ENCODE assay signal across 9 cellular contexts in genomic region chr12:80777587-80777986, GRCh38.
DNase-seq lines count a peak whose midpoint lies in the region; ATAC-seq and TF ChIP-seq lines count a peak whose summit lies in the region.
"Had no signal": no experiment of that assay in that cellular context is flagged by ENCODE, and none has a peak within 500 bp of the region (broad histone marks: within the 10 kb centered on the region; RNA-seq: fewer than 3 reads in every experiment).

No MANE protein-coding gene starts in this region.

- H3K27ac Mint-ChIP-seq in stimulated activated effector memory CD8-positive, alpha-beta T cell treated with anti-CD3 and anti-CD28 coated beads, Interleukin-12 subunit alpha, Interleukin-12 subunit beta, amount 100 ng/mL, for 72 hours: peak overlapping the region; percentile 1
- H3K27ac Mint-ChIP-seq: activated naive CD8-positive, alpha-beta T cell treated with anti-CD3 and anti-CD28 coated beads, Interleukin-2, amount 10 ng/mL, durations not matched to agents 7 days and 5 days had no signal

- H3K4me3 ChIP-seq in OCI-LY3 (ENCODE audit: low read length): peak overlapping the region; percentile 35; the same call in 1 of the 2 replicates
- no peak overlapping the region for H3K4me3 ChIP-seq in gastroesophageal sphincter

- no peak overlapping the region for H3K4me3 Mint-ChIP-seq in stimulated activated effector memory CD8-positive, alpha-beta T cell treated with anti-CD3 and anti-CD28 coated beads, Interleukin-12 subunit alpha, Interleukin-12 subunit beta, amount 100 ng/mL, for 72 hours
- H3K4me3 Mint-ChIP-seq: activated naive CD8-positive, alpha-beta T cell treated with anti-CD3 and anti-CD28 coated beads, Interleukin-2, amount 10 ng/mL, durations not matched to agents 7 days and 5 days had no signal

- H2AFZ ChIP-seq in OCI-LY3 (ENCODE audit: low read depth, low read length): peak overlapping the region; percentile 18; the same call in 1 of the 2 replicates

- H3K4me1 ChIP-seq in OCI-LY3 (ENCODE audit: low read length) (peaks cover 32% of the 10 kb centered on the region), gastroesophageal sphincter (peaks cover 0 to 17% (median 10%) of the 10 kb centered on the region in 3 donors)

- H3K4me2 ChIP-seq in OCI-LY3 (ENCODE audit: low read length): peak overlapping the region; percentile 58

- H3K27me3 ChIP-seq in OCI-LY3 (ENCODE audit: low read depth, low read length) (no peaks in the 10 kb centered on the region), gastroesophageal sphincter (no peaks in the 10 kb centered on the region)

- TF ChIP-seq POLR2A in gastroesophageal sphincter (IDR thresholded peaks at IDR 0.05): no peak

- H3K36me3 ChIP-seq in OCI-LY3 (replicated peaks; ENCODE audit: low read depth, low read length) (peaks cover 53% of the 10 kb centered on the region), gastroesophageal sphincter (no peaks in the 10 kb centered on the region)

- no peak for TF ChIP-seq EP300 in gastroesophageal sphincter (IDR thresholded peaks at IDR 0.05)

- no peaks in the 10 kb centered on the region for H3K4me1 Mint-ChIP-seq in stimulated activated effector memory CD8-positive, alpha-beta T cell treated with anti-CD3 and anti-CD28 coated beads, Interleukin-12 subunit alpha, Interleukin-12 subunit beta, amount 100 ng/mL, for 72 hours
- H3K4me1 Mint-ChIP-seq: activated naive CD8-positive, alpha-beta T cell treated with anti-CD3 and anti-CD28 coated beads, Interleukin-2, amount 10 ng/mL, durations not matched to agents 7 days and 5 days had no signal

- TF ChIP-seq CTCF in OCI-LY3 (IDR thresholded peaks at IDR 0.05; ENCODE audit: low read depth, low read length) (no peak), gastroesophageal sphincter (IDR thresholded peaks at IDR 0.05) (no peak)

- H3K36me3 Mint-ChIP-seq in stimulated activated effector memory CD8-positive, alpha-beta T cell treated with anti-CD3 and anti-CD28 coated beads, Interleukin-12 subunit alpha, Interleukin-12 subunit beta, amount 100 ng/mL, for 72 hours: no peaks in the 10 kb centered on the region
- H3K36me3 Mint-ChIP-seq: activated naive CD8-positive, alpha-beta T cell treated with anti-CD3 and anti-CD28 coated beads, Interleukin-2, amount 10 ng/mL, durations not matched to agents 7 days and 5 days had no signal

- H4K20me1 ChIP-seq in OCI-LY3 (ENCODE audit: insufficient read depth, low read length): no peaks in the 10 kb centered on the region

- H3K9ac ChIP-seq in OCI-LY3 (ENCODE audit: low read length): peak overlapping the region; percentile 54; the same call in 1 of the 2 replicates

- H3K9me3 Mint-ChIP-seq in stimulated activated effector memory CD8-positive, alpha-beta T cell treated with anti-CD3 and anti-CD28 coated beads, Interleukin-12 subunit alpha, Interleukin-12 subunit beta, amount 100 ng/mL, for 72 hours: peaks cover 17% of the 10 kb centered on the region

- no peaks in the 10 kb centered on the region for H3K79me2 ChIP-seq in OCI-LY3 (ENCODE audit: low read length)

- peaks cover 45% of the 10 kb centered on the region for H3K9me3 ChIP-seq in OCI-LY3 (ENCODE audit: insufficient read depth, low read length)
- H3K9me3 ChIP-seq in gastroesophageal sphincter: no peaks in the 10 kb centered on the region

- ATAC-seq in GM18909 (IDR thresholded peaks at IDR 0.05; ENCODE audit: poor library complexity, unreplicated experiment) (peak; percentile 3), gastroesophageal sphincter (no peak)
- no peak for ATAC-seq in stimulated activated effector memory CD8-positive, alpha-beta T cell treated with anti-CD3 and anti-CD28 coated beads, Interleukin-12 subunit alpha, Interleukin-12 subunit beta, amount 100 ng/mL, for 72 hours

- H3K27ac ChIP-seq in OCI-LY3 (ENCODE audit: low read length): peak overlapping the region; percentile 99
- peak overlapping the region; percentile 50 to 67 (median 58) for H3K27ac ChIP-seq in gastroesophageal sphincter

- 62 to 72% methylated on average over 3 to 4 of the region's 4 CpGs for WGBS in gastroesophageal sphincter (ENCODE audit: low coverage in 1 of 2), 2 donors

- no peak for DNase-seq in stimulated activated effector memory CD8-positive, alpha-beta T cell treated with anti-CD3 and anti-CD28 coated beads, Interleukin-12 subunit alpha, Interleukin-12 subunit beta, amount 100 ng/mL, for 72 hours (ENCODE audit: low spot score in 2 of 2)
- no peak for DNase-seq in NCI-H2081 treated with DMSO at 0.1 percent for 48 hours (lab: John Stamatoyannopoulos, UW)
- no peak for DNase-seq in GDM1 (lab: John Stamatoyannopoulos, UW)
- DNase-seq in SK-N-DZ (ENCODE audit: low spot score): no peak
- DNase-seq in SIG-M5 treated with dmso at 0.1 percent for 504 hours (lab: John Stamatoyannopoulos, UW; ENCODE audit: unreplicated experiment): no peak
- DNase-seq: activated naive CD8-positive, alpha-beta T cell treated with anti-CD3 and anti-CD28 coated beads, Interleukin-2, amount 10 ng/mL, durations not matched to agents 7 days and 5 days had no signal
